ENCODE assay signal across 1 cellular context in the genomic region with DNA sequence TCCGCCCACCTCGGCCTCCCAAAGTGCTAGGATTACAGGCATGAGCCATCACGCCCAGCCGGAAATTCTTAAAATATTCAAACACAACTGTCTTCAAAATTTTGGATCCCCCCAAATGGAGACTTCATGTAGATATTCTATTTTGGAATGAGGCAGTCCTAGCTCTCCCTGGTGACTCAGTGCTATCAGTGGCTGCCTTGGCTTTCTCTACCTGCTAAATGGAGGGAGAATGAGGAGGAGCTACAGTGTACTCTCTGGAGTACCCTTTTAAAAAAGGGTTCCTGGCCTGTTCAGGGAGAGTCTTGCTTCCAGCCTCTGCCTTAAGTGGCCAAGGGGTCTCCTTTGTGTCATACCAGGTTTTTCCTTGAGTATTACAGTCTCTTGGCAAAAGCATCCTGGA.
TF ChIP-seq lines count a peak whose summit lies in the region.

No MANE protein-coding gene starts in this region.

TF ChIP-seq in WTC11, 78 proteins besides CTCF, POLR2A, EP300 and RAD21 (continued from another document):
- TF ChIP-seq, protein P1, sequence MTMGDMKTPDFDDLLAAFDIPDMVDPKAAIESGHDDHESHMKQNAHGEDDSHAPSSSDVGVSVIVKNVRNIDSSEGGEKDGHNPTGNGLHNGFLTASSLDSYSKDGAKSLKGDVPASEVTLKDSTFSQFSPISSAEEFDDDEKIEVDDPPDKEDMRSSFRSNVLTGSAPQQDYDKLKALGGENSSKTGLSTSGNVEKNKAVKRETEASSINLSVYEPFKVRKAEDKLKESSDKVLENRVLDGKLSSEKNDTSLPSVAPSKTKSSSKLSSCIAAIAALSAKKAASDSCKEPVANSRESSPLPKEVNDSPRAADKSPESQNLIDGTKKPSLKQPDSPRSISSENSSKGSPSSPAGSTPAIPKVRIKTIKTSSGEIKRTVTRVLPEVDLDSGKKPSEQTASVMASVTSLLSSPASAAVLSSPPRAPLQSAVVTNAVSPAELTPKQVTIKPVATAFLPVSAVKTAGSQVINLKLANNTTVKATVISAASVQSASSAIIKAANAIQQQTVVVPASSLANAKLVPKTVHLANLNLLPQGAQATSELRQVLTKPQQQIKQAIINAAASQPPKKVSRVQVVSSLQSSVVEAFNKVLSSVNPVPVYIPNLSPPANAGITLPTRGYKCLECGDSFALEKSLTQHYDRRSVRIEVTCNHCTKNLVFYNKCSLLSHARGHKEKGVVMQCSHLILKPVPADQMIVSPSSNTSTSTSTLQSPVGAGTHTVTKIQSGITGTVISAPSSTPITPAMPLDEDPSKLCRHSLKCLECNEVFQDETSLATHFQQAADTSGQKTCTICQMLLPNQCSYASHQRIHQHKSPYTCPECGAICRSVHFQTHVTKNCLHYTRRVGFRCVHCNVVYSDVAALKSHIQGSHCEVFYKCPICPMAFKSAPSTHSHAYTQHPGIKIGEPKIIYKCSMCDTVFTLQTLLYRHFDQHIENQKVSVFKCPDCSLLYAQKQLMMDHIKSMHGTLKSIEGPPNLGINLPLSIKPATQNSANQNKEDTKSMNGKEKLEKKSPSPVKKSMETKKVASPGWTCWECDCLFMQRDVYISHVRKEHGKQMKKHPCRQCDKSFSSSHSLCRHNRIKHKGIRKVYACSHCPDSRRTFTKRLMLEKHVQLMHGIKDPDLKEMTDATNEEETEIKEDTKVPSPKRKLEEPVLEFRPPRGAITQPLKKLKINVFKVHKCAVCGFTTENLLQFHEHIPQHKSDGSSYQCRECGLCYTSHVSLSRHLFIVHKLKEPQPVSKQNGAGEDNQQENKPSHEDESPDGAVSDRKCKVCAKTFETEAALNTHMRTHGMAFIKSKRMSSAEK (CRISPR knock-in tag; IDR thresholded peaks at IDR 0.05; ENCODE audit: borderline replicate concordance), result no peak
- no peak for TF ChIP-seq ESRRA (CRISPR knock-in tag; IDR thresholded peaks at IDR 0.05; ENCODE audit: borderline replicate concordance)
- TF ChIP-seq, protein P2, sequence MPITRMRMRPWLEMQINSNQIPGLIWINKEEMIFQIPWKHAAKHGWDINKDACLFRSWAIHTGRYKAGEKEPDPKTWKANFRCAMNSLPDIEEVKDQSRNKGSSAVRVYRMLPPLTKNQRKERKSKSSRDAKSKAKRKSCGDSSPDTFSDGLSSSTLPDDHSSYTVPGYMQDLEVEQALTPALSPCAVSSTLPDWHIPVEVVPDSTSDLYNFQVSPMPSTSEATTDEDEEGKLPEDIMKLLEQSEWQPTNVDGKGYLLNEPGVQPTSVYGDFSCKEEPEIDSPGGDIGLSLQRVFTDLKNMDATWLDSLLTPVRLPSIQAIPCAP (CRISPR knock-in tag; IDR thresholded peaks at IDR 0.05), result no peak
- TF ChIP-seq, protein P3, sequence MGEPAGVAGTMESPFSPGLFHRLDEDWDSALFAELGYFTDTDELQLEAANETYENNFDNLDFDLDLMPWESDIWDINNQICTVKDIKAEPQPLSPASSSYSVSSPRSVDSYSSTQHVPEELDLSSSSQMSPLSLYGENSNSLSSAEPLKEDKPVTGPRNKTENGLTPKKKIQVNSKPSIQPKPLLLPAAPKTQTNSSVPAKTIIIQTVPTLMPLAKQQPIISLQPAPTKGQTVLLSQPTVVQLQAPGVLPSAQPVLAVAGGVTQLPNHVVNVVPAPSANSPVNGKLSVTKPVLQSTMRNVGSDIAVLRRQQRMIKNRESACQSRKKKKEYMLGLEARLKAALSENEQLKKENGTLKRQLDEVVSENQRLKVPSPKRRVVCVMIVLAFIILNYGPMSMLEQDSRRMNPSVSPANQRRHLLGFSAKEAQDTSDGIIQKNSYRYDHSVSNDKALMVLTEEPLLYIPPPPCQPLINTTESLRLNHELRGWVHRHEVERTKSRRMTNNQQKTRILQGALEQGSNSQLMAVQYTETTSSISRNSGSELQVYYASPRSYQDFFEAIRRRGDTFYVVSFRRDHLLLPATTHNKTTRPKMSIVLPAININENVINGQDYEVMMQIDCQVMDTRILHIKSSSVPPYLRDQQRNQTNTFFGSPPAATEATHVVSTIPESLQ (CRISPR knock-in tag; IDR thresholded peaks at IDR 0.05), result no peak
- TF ChIP-seq, protein P4, sequence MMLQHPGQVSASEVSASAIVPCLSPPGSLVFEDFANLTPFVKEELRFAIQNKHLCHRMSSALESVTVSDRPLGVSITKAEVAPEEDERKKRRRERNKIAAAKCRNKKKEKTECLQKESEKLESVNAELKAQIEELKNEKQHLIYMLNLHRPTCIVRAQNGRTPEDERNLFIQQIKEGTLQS (CRISPR knock-in tag; conservative IDR thresholded peaks at IDR 0.05), result no peak
- TF ChIP-seq, protein P5, sequence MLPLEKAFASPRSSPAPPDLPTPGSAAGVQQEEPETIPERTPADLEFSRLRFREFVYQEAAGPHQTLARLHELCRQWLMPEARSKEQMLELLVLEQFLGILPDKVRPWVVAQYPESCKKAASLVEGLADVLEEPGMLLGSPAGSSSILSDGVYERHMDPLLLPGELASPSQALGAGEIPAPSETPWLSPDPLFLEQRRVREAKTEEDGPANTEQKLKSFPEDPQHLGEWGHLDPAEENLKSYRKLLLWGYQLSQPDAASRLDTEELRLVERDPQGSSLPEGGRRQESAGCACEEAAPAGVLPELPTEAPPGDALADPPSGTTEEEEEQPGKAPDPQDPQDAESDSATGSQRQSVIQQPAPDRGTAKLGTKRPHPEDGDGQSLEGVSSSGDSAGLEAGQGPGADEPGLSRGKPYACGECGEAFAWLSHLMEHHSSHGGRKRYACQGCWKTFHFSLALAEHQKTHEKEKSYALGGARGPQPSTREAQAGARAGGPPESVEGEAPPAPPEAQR (CRISPR knock-in tag; IDR thresholded peaks at IDR 0.05), result no peak
- no peak for TF ChIP-seq EMX1 (CRISPR knock-in tag; IDR thresholded peaks at IDR 0.05)
- TF ChIP-seq GRHL2 (CRISPR knock-in tag; IDR thresholded peaks at IDR 0.05; ENCODE audit: insufficient replicate concordance, severe bottlenecking), result no peak
- no peak for TF ChIP-seq HMGA2 (CRISPR knock-in tag; IDR thresholded peaks at IDR 0.05)
